ENCODE assay signal across 23 cellular contexts in genomic region chr22:32795214-32795596, GRCh38. TPM values are rescaled to one million over a fixed set of nuclear protein-coding genes. Genes with fewer than 3 reads are reported as not detected.
DNase-seq lines count a peak whose midpoint lies in the region; ATAC-seq, FAIRE-seq and TF ChIP-seq lines count a peak whose summit lies in the region.
"Had no signal": no experiment of that assay in that cellular context is flagged by ENCODE, and none has a peak within 500 bp of the region (broad histone marks: within the 10 kb centered on the region; RNA-seq: fewer than 3 reads in every experiment).

No MANE protein-coding gene starts in this region.

- H3K27ac ChIP-seq in GM23248 (peak overlapping the region; percentile 31), K562 (ENCODE audit: extremely low read depth, low read depth, low read length) (no peak overlapping the region), substantia nigra (ENCODE audit: low read depth, low read length, poor library complexity, severe bottlenecking) (peak overlapping the region; percentile 70), thyroid gland (no peak overlapping the region)
- H3K27ac ChIP-seq: A549, HL-60, KMS-11, SJSA1 had no signal

- H3K9me1 ChIP-seq in K562 (ENCODE audit: control insufficient read depth, insufficient read depth, low read length) = no peaks in the 10 kb centered on the region

- intact Hi-C loops in K562 (cut with micrococcal nuclease) = no loop called here
- intact Hi-C loops in thyroid gland (cut with DNase I) = loop anchor here (2.0 to 10.0 kb wide), 3 partner anchors 133 to 264 kb away; no protein-coding TSS in a partner anchor

- H3K36me3 ChIP-seq in GM23248 (ENCODE audit: low read depth) = no peaks in the 10 kb centered on the region
- no peaks in the 10 kb centered on the region for H3K36me3 ChIP-seq in K562 (ENCODE audit: control insufficient read depth, insufficient read depth, low read length)
- H3K36me3 ChIP-seq in thyroid gland = no peaks in the 10 kb centered on the region
- H3K36me3 ChIP-seq: BE2C, HAP-1, SJSA1 had no signal

- no peak for TF ChIP-seq RAD21 in K562 (CRISPR knock-in tag; conservative IDR thresholded peaks at IDR 0.05 in 1 of 2, IDR thresholded peaks at IDR 0.05 in 1 of 2)

- ATAC-seq in K562 = no peak
- ATAC-seq: A549 had no signal

- no peak overlapping the region for H3K4me2 ChIP-seq in GM23248 (ENCODE audit: unreplicated experiment)
- H3K4me2 ChIP-seq in K562 (ENCODE audit: insufficient read depth, low read length) = no peak overlapping the region
- H3K4me2 ChIP-seq: A549, KMS-11 had no signal

- H3K9me3 Mint-ChIP-seq in mesothelial cell of epicardium = peaks cover 8% of the 10 kb centered on the region

- in situ Hi-C loops in GM23248 (cut with MboI) = loop anchor here (5.0 kb wide), 2 partner anchors 138 to 268 kb away; no protein-coding TSS in a partner anchor
- in situ Hi-C loops in K562 (cut with MboI) = loop anchor here (5.0 kb wide), 2 partner anchors 133 to 268 kb away; no protein-coding TSS in a partner anchor

- no peaks in the 10 kb centered on the region for H4K20me1 ChIP-seq in GM23248 (ENCODE audit: insufficient read depth)
- H4K20me1 ChIP-seq in K562 (replicated peaks; ENCODE audit: control insufficient read depth, insufficient read depth, low read length) = no peaks in the 10 kb centered on the region

- H2AFZ ChIP-seq in GM23248 (peak overlapping the region; percentile 53; the same call in 1 of the 2 replicates), K562 (ENCODE audit: low read depth, low read length) (no peak overlapping the region)

- peaks cover 3% of the 10 kb centered on the region for H3K36me3 Mint-ChIP-seq in mesothelial cell of epicardium

- CTCF ChIA-PET in K562 (lab: Yijun Ruan, JAX; ENCODE audit: low intra/inter-chr PET ratio) = interaction anchor here (2.0 kb wide), 1 partner anchor 135 kb away, joined by 8 read pairs; no protein-coding TSS in a partner anchor

- peaks cover 25% of the 10 kb centered on the region for H3F3A ChIP-seq in GM23248 (ENCODE audit: insufficient read depth)

- TF ChIP-seq CTCF in K562 (IDR thresholded peaks at IDR 0.05 in 2 of 3, conservative IDR thresholded peaks at IDR 0.05 in 1 of 3; ENCODE audit: insufficient read depth in 2 of 3, low read depth in 1 of 3, low read length in 3 of 3) (no peak), mesothelial cell of epicardium (IDR thresholded peaks at IDR 0.05; ENCODE audit: unreplicated experiment) (no peak), thyroid gland (IDR thresholded peaks at IDR 0.05) (no peak)

- no peak for FAIRE-seq in K562 (lab: Jason Lieb, UNC)
- FAIRE-seq: A549, RCC 7860 had no signal

- no peaks in the 10 kb centered on the region for H3K27me3 ChIP-seq in GM23248 (replicated peaks; ENCODE audit: insufficient read depth)
- H3K27me3 ChIP-seq in K562 (ENCODE audit: control insufficient read depth in 2 of 2, insufficient read depth in 2 of 2, low read length in 2 of 2) = peaks cover 4 to 9% of the 10 kb centered on the region in 2 experiments; a peak in 2 of 5 replicates
- no peaks in the 10 kb centered on the region for H3K27me3 ChIP-seq in thyroid gland
- H3K27me3 ChIP-seq: BE2C, SJSA1 had no signal

- WGBS in GM23248 (ENCODE audit: low coverage in 1 of 2, low lambda C conversion rate in 2 of 2, missing lambda C conversion rate in 2 of 2), 2 experiments = 89 to 90% methylated on average over 4 of the region's 4 CpGs
- WGBS in K562 (ENCODE audit: insufficient coverage, low coverage, missing lambda C conversion rate) = 0% methylated on average over 3 of the region's 4 CpGs
- WGBS in thyroid gland, 2 donors = 91 to 95% methylated on average over 4 of the region's 4 CpGs

- peaks cover 28% of the 10 kb centered on the region for H3K4me1 Mint-ChIP-seq in mesothelial cell of epicardium

- POLR2A ChIA-PET in K562 (lab: Yijun Ruan, JAX) = interaction anchor here (0.6 kb wide), 1 partner anchor 23 kb away, joined by 3 read pairs; no protein-coding TSS in a partner anchor

- TF ChIP-seq POLR2A in K562 (conservative IDR thresholded peaks at IDR 0.05) (no peak), thyroid gland (IDR thresholded peaks at IDR 0.05) (no peak)

- H3K9me2 ChIP-seq in GM23248 (ENCODE audit: insufficient read depth) = no peaks in the 10 kb centered on the region

- H3K9me3 ChIP-seq in GM23248 (ENCODE audit: low read depth) (no peaks in the 10 kb centered on the region), K562 (replicated peaks; ENCODE audit: control insufficient read depth, insufficient read depth, low read depth, low read length) (no peaks in the 10 kb centered on the region), thyroid gland (no peaks in the 10 kb centered on the region)
- H3K9me3 ChIP-seq: A549, BE2C, HAP-1, SJSA1 had no signal

- no peak overlapping the region for H3K4me3 ChIP-seq in GM23248
- no peak overlapping the region for H3K4me3 ChIP-seq in K562
- no peak overlapping the region for H3K4me3 ChIP-seq in thyroid gland (replicated peaks in 1 of 3)
- H3K4me3 ChIP-seq: A549, HAP-1, SJSA1 had no signal

- DNase-seq in GM23248 (no peak), K562 (ENCODE audit: extremely low read depth in 1 of 4, low spot score in 3 of 4) (no peak), mesothelial cell of epicardium (ENCODE audit: low spot score in 2 of 2, unreplicated experiment in 2 of 2) (no peak), substantia nigra (lab: John Stamatoyannopoulos, UW) (no peak), glomerular visceral epithelial cell (ENCODE audit: extremely low spot score) (no peak), thyroid gland (no peak), SKM-1 (lab: John Stamatoyannopoulos, UW; ENCODE audit: unreplicated experiment) (no peak)
- DNase-seq: BE2C, COR-L47, DMS 273 treated with DMSO at 0.1 percent for 48 hours, DMS79 treated with DMSO at 0.1 percent for 48 hours, NCI-H1092 treated with DMSO at 0.1 percent for 48 hours, NCI-H2029 treated with DMSO at 0.1 percent for 48 hours, NCI-H2171, NCI-H524 treated with DMSO at 0.1 percent for 48 hours, OCI-M1 had no signal

- BruUV-seq in K562 (replicated peaks; lab: Mats Ljungman, UMichigan) = no TSS peak

- no peak overlapping the region for H3K9ac ChIP-seq in GM23248
- H3K9ac ChIP-seq in K562 (ENCODE audit: insufficient read depth in 1 of 2, low read depth in 2 of 2, low read length in 2 of 2) = no peak overlapping the region
- H3K9ac ChIP-seq: KMS-11 had no signal

- peak overlapping the region; percentile 7 for H3K27ac Mint-ChIP-seq in mesothelial cell of epicardium

- peaks cover 34% of the 10 kb centered on the region for H3K4me1 ChIP-seq in GM23248 (ENCODE audit: insufficient read depth)
- 0 out of 5 replicates have a peak, but pooled peaks cover 0 to 2% of the 10 kb centered on the region in 2 experiments for H3K4me1 ChIP-seq in K562 (replicated peaks in 1 of 2; ENCODE audit: control insufficient read depth in 2 of 2, insufficient read depth in 2 of 2, low read length in 2 of 2)
- peaks cover 0 to 8% of the 10 kb centered on the region in 2 donors for H3K4me1 ChIP-seq in thyroid gland
- H3K4me1 ChIP-seq: A549, BE2C, HAP-1 had no signal

- H3K27me3 Mint-ChIP-seq in mesothelial cell of epicardium (ENCODE audit: low read depth) = no peaks in the 10 kb centered on the region

- H3K4me3 Mint-ChIP-seq in mesothelial cell of epicardium = no peak overlapping the region

- no peaks in the 10 kb centered on the region for H3K79me2 ChIP-seq in GM23248 (ENCODE audit: insufficient read depth)
- no peaks in the 10 kb centered on the region for H3K79me2 ChIP-seq in K562 (ENCODE audit: control insufficient read depth, insufficient read depth, low read length)

- no peak for TF ChIP-seq EP300 in K562 (IDR thresholded peaks at IDR 0.05; ENCODE audit: low read length)

TF ChIP-seq in K562, 482 proteins besides CTCF, POLR2A, EP300 and RAD21:
- TF ChIP-seq, protein P1, sequence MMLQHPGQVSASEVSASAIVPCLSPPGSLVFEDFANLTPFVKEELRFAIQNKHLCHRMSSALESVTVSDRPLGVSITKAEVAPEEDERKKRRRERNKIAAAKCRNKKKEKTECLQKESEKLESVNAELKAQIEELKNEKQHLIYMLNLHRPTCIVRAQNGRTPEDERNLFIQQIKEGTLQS (IDR thresholded peaks at IDR 0.05) = peak; percentile 61
- TF ChIP-seq, protein P1 (CRISPR knock-in tag; conservative IDR thresholded peaks at IDR 0.05) = no peak
- TF ChIP-seq YBX1 (IDR thresholded peaks at IDR 0.05) = no peak

RNA-seq across cellular contexts. Expression of gene TIMP3, which starts 6.3 kb away (rescaled TPM):
- 1,244 and 1,254 TPM in 2 replicates for total RNA-seq in GM23248 (2014; rRNA removed; shearing (Covaris generic))
- polyA plus RNA-seq in GM23248 (2016; fragmentation: Nextera tagmentation; extraction: Ambion mirVana) (1,465 and 1,490 TPM in 2 replicates), K562 (2011; rRNA removed) (0.20 and 0.24 TPM in 2 replicates), K562 (2014; fragmentation: Illumina TruSeq; extraction: Trizol) (0.25 and 0.28 TPM in 2 replicates), K562 (2014; fragmentation: Nextera tagmentation; extraction: Ambion mirVana) (under 1 TPM; 0.10 to 0.20 TPM), K562 (2014; rRNA removed) (0.07 and 0.20 TPM in 2 replicates)
- total RNA-seq in K562 (2011; cell fraction: chromatin; rRNA removed; ENCODE audit: low replicate concordance) = 0.21 and 0.25 TPM in 2 replicates
- total RNA-seq in K562 (2011; cell fraction: nucleolus; rRNA removed) = 0.13 and 0.50 TPM in 2 replicates
- 0.29 and 0.84 TPM in 2 replicates for total RNA-seq in K562 (2011; cell fraction: nucleoplasm; rRNA removed)
- total RNA-seq in K562 (2014; rRNA removed) (0.14 and 0.16 TPM in 2 replicates), K562 (2014; rRNA removed; fragmentation: Illumina TruSeq; extraction: Trizol) (0.18 and 0.19 TPM in 2 replicates), K562 (2015; rRNA removed; fragmentation: Illumina TruSeq; extraction: Trizol) (0.07 and 0.15 TPM in 2 replicates), K562 (2021) (0.73 and 0.89 TPM in 2 replicates), mesothelial cell of epicardium (65.9 to 68.2 TPM (median 67.2 TPM) in 3 replicates), thyroid gland (100 to 1,000 TPM; 424 to 772 (median 543) TPM)
- polyA plus RNA-seq in K562 (2011; cell fraction: cytosol; rRNA removed) = 0.12 and 0.22 TPM in 2 replicates
- polyA plus RNA-seq in K562 (2011; cell fraction: nucleus; rRNA removed) = 0.09 and 0.10 TPM in 2 replicates
- 0.74 and 1.3 TPM in 2 replicates for polyA plus RNA-seq in K562 (2012)
- polyA minus RNA-seq in K562 (2011; rRNA and poly(A)+ RNA removed) = 0.28 and 0.30 TPM in 2 replicates
- 0.19 and 0.36 TPM in 2 replicates for polyA minus RNA-seq in K562 (2011; cell fraction: cytosol; rRNA and poly(A)+ RNA removed)
- polyA minus RNA-seq in K562 (2011; cell fraction: nucleus; rRNA and poly(A)+ RNA removed) = 0.11 and 0.13 TPM in 2 replicates
- total RNA-seq: HT-29 had no signal

Comparison
In these comparisons a context has a peak if more than half of its experiments do, and no peak if none do; other contexts are left out.
1. H3K27ac ChIP-seq: peak in GM23248 (single experiment) and substantia nigra (single experiment); none in K562 (single experiment) and thyroid gland (0 of 3).
2. RNA of gene TIMP3, which starts 6.3 kb away (total RNA-seq): 1,244 to 1,254 TPM in GM23248, 424 to 772 TPM in thyroid gland and 65.9 to 68.2 TPM in mesothelial cell of epicardium; 0.07 to 0.89 TPM in K562; every median in the first group is over 10 times any median in the second.